Comparison of ENCODE assay signal across 2 cellular contexts in the genomic region with DNA sequence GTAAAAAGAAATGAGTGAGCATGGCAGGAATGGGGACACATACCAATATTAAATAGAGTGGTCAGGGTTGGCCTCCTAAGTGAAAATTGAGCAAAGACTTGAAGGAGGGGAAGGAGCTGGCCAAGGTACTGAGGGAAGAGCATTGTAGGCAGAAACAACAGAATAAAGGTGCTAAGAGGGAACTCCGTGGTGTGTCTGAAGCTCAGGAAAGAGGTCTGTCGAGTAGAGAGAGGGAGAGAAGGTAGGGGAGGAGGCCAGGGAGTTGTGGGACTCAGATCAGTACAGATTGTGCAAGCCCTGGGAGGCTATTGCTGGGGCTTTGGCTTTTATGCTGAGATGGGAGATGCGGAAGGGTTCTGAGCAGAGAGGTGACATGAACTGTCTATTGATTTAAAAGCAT.
A peak's percentile ranks its signal among the peaks of the same experiment; 100 is the strongest.
TF ChIP-seq lines count a peak whose summit lies in the region.

No MANE protein-coding gene starts in this region.

TF ChIP-seq in GM23338, 12 proteins besides CTCF, POLR2A, EP300 and RAD21:
- TF ChIP-seq, protein P1, sequence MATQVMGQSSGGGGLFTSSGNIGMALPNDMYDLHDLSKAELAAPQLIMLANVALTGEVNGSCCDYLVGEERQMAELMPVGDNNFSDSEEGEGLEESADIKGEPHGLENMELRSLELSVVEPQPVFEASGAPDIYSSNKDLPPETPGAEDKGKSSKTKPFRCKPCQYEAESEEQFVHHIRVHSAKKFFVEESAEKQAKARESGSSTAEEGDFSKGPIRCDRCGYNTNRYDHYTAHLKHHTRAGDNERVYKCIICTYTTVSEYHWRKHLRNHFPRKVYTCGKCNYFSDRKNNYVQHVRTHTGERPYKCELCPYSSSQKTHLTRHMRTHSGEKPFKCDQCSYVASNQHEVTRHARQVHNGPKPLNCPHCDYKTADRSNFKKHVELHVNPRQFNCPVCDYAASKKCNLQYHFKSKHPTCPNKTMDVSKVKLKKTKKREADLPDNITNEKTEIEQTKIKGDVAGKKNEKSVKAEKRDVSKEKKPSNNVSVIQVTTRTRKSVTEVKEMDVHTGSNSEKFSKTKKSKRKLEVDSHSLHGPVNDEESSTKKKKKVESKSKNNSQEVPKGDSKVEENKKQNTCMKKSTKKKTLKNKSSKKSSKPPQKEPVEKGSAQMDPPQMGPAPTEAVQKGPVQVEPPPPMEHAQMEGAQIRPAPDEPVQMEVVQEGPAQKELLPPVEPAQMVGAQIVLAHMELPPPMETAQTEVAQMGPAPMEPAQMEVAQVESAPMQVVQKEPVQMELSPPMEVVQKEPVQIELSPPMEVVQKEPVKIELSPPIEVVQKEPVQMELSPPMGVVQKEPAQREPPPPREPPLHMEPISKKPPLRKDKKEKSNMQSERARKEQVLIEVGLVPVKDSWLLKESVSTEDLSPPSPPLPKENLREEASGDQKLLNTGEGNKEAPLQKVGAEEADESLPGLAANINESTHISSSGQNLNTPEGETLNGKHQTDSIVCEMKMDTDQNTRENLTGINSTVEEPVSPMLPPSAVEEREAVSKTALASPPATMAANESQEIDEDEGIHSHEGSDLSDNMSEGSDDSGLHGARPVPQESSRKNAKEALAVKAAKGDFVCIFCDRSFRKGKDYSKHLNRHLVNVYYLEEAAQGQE (IDR thresholded peaks at IDR 0.05; ENCODE audit: unreplicated experiment): peak; percentile 37

TF ChIP-seq in HEK293, 187 proteins besides CTCF, POLR2A, EP300 and RAD21:
- TF ChIP-seq, protein P1 (tag by site-specific recombination; IDR thresholded peaks at IDR 0.05): peak; percentile 30; the same call in 1 of the 2 replicates
